29 cellular contexts compared by ENCODE assay signal in the genomic region with DNA sequence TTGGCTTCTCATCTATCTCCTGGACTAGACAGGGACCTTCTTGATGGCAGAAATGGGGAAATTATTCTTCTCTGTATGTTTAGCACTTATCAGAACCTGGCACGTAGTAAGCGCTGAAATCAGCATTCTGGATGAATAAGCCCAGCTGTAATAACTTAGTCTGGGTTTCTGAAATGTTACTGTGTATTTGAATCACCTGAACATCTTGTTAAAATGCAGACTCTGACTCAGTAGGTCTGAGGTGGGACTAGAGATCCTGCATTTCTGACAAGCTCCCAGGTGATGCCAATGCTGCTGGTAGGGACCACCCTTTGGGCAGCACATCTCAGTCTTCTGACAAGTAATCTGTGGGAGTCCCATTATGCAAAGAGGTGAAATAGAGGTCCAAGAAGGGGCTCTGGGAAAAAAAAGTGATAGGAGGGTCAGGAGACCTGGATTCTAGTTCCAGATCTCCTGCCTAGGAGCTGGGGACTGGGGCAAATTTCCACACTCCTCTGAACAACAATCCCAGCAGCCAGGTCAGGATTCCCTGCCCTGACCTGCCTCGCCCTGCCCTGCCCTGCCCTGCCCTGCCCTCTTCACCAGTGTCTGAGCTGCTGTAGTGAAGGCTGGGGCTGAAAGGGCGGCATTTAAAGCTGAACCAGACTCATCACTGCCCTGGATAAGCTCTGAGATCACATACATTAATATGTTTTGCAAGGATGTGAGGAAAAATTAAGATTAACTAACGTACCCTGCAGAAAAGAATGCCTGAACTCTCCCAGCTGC. TPM values are rescaled to one million over a fixed set of nuclear protein-coding genes. Genes with fewer than 3 reads are reported as not detected.
"Had no signal": no experiment of that assay in that cellular context is flagged by ENCODE, and none has a peak within 500 bp of the region (broad histone marks: within the 10 kb centered on the region; RNA-seq: fewer than 3 reads in every experiment).

No MANE protein-coding gene starts in this region.

- ATAC-seq: heart right ventricle; left lobe of liver; naive thymus-derived CD4-positive, alpha-beta T cell; sciatic nerve had no signal

- H3K4me3 ChIP-seq: heart right ventricle, lung, neural progenitor cell, prostate gland, right atrium auricular region, smooth muscle cell, stomach, testis, tibial artery had no signal

- H3K27ac ChIP-seq: heart right ventricle, neural progenitor cell, prostate gland, right atrium auricular region, stomach, testis, tibial artery had no signal

- H3K4me2 ChIP-seq: neural progenitor cell, smooth muscle cell had no signal

- DNase-seq: effector CD8-positive, alpha-beta T cell; endodermal cell; erythroblast; foreskin melanocyte; glutamatergic neuron; heart right ventricle; hippocampal formation; kidney; mesendoderm; midbrain; naive thymus-derived CD4-positive, alpha-beta T cell; nucleus accumbens; stimulated activated CD4-positive, alpha-beta T cell treated with anti-CD3 and anti-CD28 coated beads, Interleukin-12 subunit alpha, Interleukin-12 subunit beta, amount 100 ng/mL, for 4 hours; stimulated activated CD4-positive, alpha-beta T cell treated with anti-CD3 and anti-CD28 coated beads, Interleukin-1b, Interleukin-23, amount 100 ng/mL, for 48 hours; stimulated activated CD4-positive, alpha-beta T cell treated with anti-CD3 and anti-CD28 coated beads, Interleukin-4, amount 100 ng/mL, for 1 hour; stimulated activated CD8-positive, alpha-beta memory T cell treated with anti-CD3 and anti-CD28 coated beads, Interleukin-4, amount 100 ng/mL, for 48 hours; stimulated activated naive CD4-positive, alpha-beta T cell treated with Interleukin-2 at 50 U/mL for 16 hours; stomach; testis; tibial artery had no signal

- H3K36me3 ChIP-seq: heart right ventricle, neural progenitor cell, prostate gland, right atrium auricular region, stomach, tibial artery had no signal

- H3K9me3 ChIP-seq: heart right ventricle, prostate gland, right atrium auricular region, stomach, testis, tibial artery had no signal

- H3K27me3 ChIP-seq: testis had no signal

- H2AFZ ChIP-seq: neural progenitor cell had no signal

- H3K4me1 ChIP-seq: heart right ventricle, neural progenitor cell, prostate gland, right atrium auricular region, stomach, testis, tibial artery had no signal

- H3K9ac ChIP-seq: neural progenitor cell had no signal

RNA-seq across cellular contexts. Expression of gene SLC6A11, which starts 17.2 kb away (rescaled TPM):
- total RNA-seq: fibroblast of lung; naive thymus-derived CD4-positive, alpha-beta T cell; osteocyte; right atrium auricular region; smooth muscle cell had no signal
- polyA plus RNA-seq: heart right ventricle; naive thymus-derived CD4-positive, alpha-beta T cell; smooth muscle cell had no signal
